In genomic region chr3:190014940-190015339, GRCh38 we compare ENCODE assay signal across 33 cellular contexts.
DNase-seq lines count a peak whose midpoint lies in the region; ATAC-seq, FAIRE-seq and TF ChIP-seq lines count a peak whose summit lies in the region.
"Had no signal": no experiment of that assay in that cellular context is flagged by ENCODE, and none has a peak within 500 bp of the region (broad histone marks: within the 10 kb centered on the region; RNA-seq: fewer than 3 reads in every experiment).

No MANE protein-coding gene starts in this region.

- ATAC-seq in GM23338 (no peak; the same call in 2 of the 3 replicates), GM19351 (IDR thresholded peaks at IDR 0.05; ENCODE audit: unreplicated experiment) (no peak)
- ATAC-seq: activated CD4-positive, alpha-beta T cell treated with anti-CD3 and anti-CD28 coated beads for 36 hours; activated CD8-positive, alpha-beta T cell treated with anti-CD3 and anti-CD28 coated beads for 36 hours; heart left ventricle; psoas muscle; sciatic nerve had no signal

- H3K36me3 ChIP-seq in GM23338 (ENCODE audit: insufficient read depth) (no peaks in the 10 kb centered on the region), HUES64 (ENCODE audit: insufficient read depth, low read length) (no peaks in the 10 kb centered on the region), keratinocyte (ENCODE audit: control insufficient read depth in 2 of 2, extremely low read depth in 1 of 2, insufficient read depth in 2 of 2, low read length in 2 of 2) (peaks cover 0 to 3% of the 10 kb centered on the region in 2 experiments)
- H3K36me3 ChIP-seq: adrenal gland, esophagus squamous epithelium, heart left ventricle, tibial artery had no signal

- H3K4me3 ChIP-seq in GM23338, result no peak overlapping the region
- H3K4me3 ChIP-seq in HUES64 (ENCODE audit: low read length), result no peak overlapping the region
- no peak overlapping the region for H3K4me3 ChIP-seq in keratinocyte (ENCODE audit: control insufficient read depth in 2 of 3, extremely low read depth in 1 of 3, insufficient read depth in 2 of 3, low read depth in 1 of 3, low read length in 3 of 3)
- H3K4me3 ChIP-seq: adrenal gland, esophagus squamous epithelium, heart left ventricle, psoas muscle, tibial artery had no signal

- H3K9me3 ChIP-seq in HUES64 (ENCODE audit: insufficient read depth, low read depth, low read length) (no peaks in the 10 kb centered on the region), keratinocyte (ENCODE audit: control insufficient read depth, low read depth, low read length) (no peaks in the 10 kb centered on the region)
- H3K9me3 ChIP-seq: adrenal gland, esophagus squamous epithelium, heart left ventricle, psoas muscle, tibial artery had no signal

- H3K36me3 Mint-ChIP-seq in GM23338 (ENCODE audit: low read depth), result no peaks in the 10 kb centered on the region
- H3K36me3 Mint-ChIP-seq: brain, naive B cell had no signal

- 89% methylated on average over 2 of the region's 2 CpGs for WGBS in HUES64

- H3K27me3 ChIP-seq in GM23338 (ENCODE audit: insufficient read depth) (no peaks in the 10 kb centered on the region), HUES64 (ENCODE audit: insufficient read depth, low read length) (no peaks in the 10 kb centered on the region), keratinocyte (ENCODE audit: control insufficient read depth, extremely low read depth, insufficient read depth, low read length) (no peaks in the 10 kb centered on the region)
- H3K27me3 ChIP-seq: adrenal gland, esophagus squamous epithelium, tibial artery had no signal

- H3K27ac Mint-ChIP-seq in GM23338, result peak overlapping the region; percentile 92
- H3K27ac Mint-ChIP-seq: activated CD4-positive, alpha-beta T cell treated with anti-CD3 and anti-CD28 coated beads for 36 hours; activated CD8-positive, alpha-beta T cell treated with anti-CD3 and anti-CD28 coated beads for 36 hours; activated naive CD4-positive, alpha-beta T cell treated with anti-CD3 and anti-CD28 coated beads for 36 hours; activated T-helper 1 cell treated with anti-CD3 and anti-CD28 coated beads, Interleukin-12 subunit alpha, Interleukin-12 subunit beta, Interleukin-2, Interleukin-4 antibody, amounts not matched to agents 30 ng/mL and 10 ng/mL and 1 ng/mL, durations not matched to agents 14 hours and 24 hours and 36 hours; naive B cell; T-helper 2 cell treated with Interferon-gamma antibody and Interleukin-4, amounts not matched to agents 5 μg/mL and 100 μg/mL, for 36 hours had no signal

- H3K9ac ChIP-seq in HUES64 (ENCODE audit: low read depth, low read length) (no peak overlapping the region), keratinocyte (ENCODE audit: control insufficient read depth, extremely low read depth, insufficient read depth, low read length) (no peak overlapping the region)

- H2AFZ ChIP-seq in GM23338, result no peak overlapping the region
- no peak overlapping the region for H2AFZ ChIP-seq in keratinocyte (ENCODE audit: control insufficient read depth, low read length)

- H3K9me1 ChIP-seq in keratinocyte (ENCODE audit: control insufficient read depth, extremely low read depth, insufficient read depth, low read length), result no peaks in the 10 kb centered on the region

- H3K79me2 ChIP-seq in GM23338 (replicated peaks; ENCODE audit: insufficient read depth), result no peaks in the 10 kb centered on the region
- peaks cover 8% of the 10 kb centered on the region for H3K79me2 ChIP-seq in keratinocyte (ENCODE audit: control insufficient read depth, insufficient read depth, low read length)

- H4K20me1 ChIP-seq in GM23338 (replicated peaks; ENCODE audit: insufficient read depth) (no peaks in the 10 kb centered on the region), keratinocyte (ENCODE audit: control insufficient read depth, extremely low read depth, insufficient read depth, low read length) (no peaks in the 10 kb centered on the region)

- peak overlapping the region; percentile 13; the same call in 1 of the 2 replicates for H3K4me2 ChIP-seq in GM23338
- peak overlapping the region; percentile 52 for H3K4me2 ChIP-seq in keratinocyte (ENCODE audit: control insufficient read depth, extremely low read depth, insufficient read depth, low read depth, low read length)

- TF ChIP-seq CTCF in GM23338 (conservative IDR thresholded peaks at IDR 0.05; ENCODE audit: low read depth in 2 of 2) (no peak), keratinocyte (optimal IDR thresholded peaks at IDR 0.05 in 1 of 3, IDR thresholded peaks at IDR 0.05 in 1 of 3, conservative IDR thresholded peaks at IDR 0.05 in 1 of 3; ENCODE audit: extremely low read depth in 1 of 3, insufficient read depth in 2 of 3, low read length in 3 of 3) (no peak)

- H3K4me1 Mint-ChIP-seq in GM23338, result peaks cover 66% of the 10 kb centered on the region
- H3K4me1 Mint-ChIP-seq: activated CD4-positive, alpha-beta T cell treated with anti-CD3 and anti-CD28 coated beads for 36 hours; naive B cell had no signal

- no peaks in the 10 kb centered on the region for H3K9me3 Mint-ChIP-seq in GM23338
- H3K9me3 Mint-ChIP-seq: activated CD8-positive, alpha-beta T cell treated with anti-CD3 and anti-CD28 coated beads for 36 hours; activated naive CD4-positive, alpha-beta T cell treated with anti-CD3 and anti-CD28 coated beads for 36 hours; activated T-helper 1 cell treated with anti-CD3 and anti-CD28 coated beads, Interleukin-12 subunit alpha, Interleukin-12 subunit beta, Interleukin-2, Interleukin-4 antibody, amounts not matched to agents 30 ng/mL and 10 ng/mL and 1 ng/mL, durations not matched to agents 14 hours and 24 hours and 36 hours; brain; T-helper 2 cell treated with Interferon-gamma antibody and Interleukin-4, amounts not matched to agents 5 μg/mL and 100 μg/mL, for 36 hours had no signal

- peaks cover 46% of the 10 kb centered on the region for H3K4me1 ChIP-seq in GM23338 (ENCODE audit: insufficient read depth)
- peaks cover 73% of the 10 kb centered on the region for H3K4me1 ChIP-seq in HUES64 (ENCODE audit: insufficient read depth, low read length)
- peaks cover 61% of the 10 kb centered on the region for H3K4me1 ChIP-seq in keratinocyte (ENCODE audit: control insufficient read depth, extremely low read depth, insufficient read depth, low read length)
- H3K4me1 ChIP-seq: psoas muscle had no signal

- DNase-seq in GM23338 (ENCODE audit: low spot score), result no peak
- no peak for DNase-seq in keratinocyte (ENCODE audit: low read depth, low spot score)
- DNase-seq in MV-4-11 (lab: John Stamatoyannopoulos, UW), result no peak
- no peak for DNase-seq in NCI-H1694 treated with DMSO at 0.1 percent for 48 hours (lab: John Stamatoyannopoulos, UW)
- DNase-seq in activated naive CD4-positive, alpha-beta T cell treated with Interleukin-2 at 50 U/mL for 16 hours, result no peak
- DNase-seq: activated CD4-positive, alpha-beta T cell treated with anti-CD3 and anti-CD28 coated beads for 36 hours; activated CD8-positive, alpha-beta memory T cell treated with anti-CD3 and anti-CD28 coated beads, Interleukin-2, amount 50 U/mL, for 48 hours; activated CD8-positive, alpha-beta T cell treated with anti-CD3 and anti-CD28 coated beads for 36 hours; activated naive CD4-positive, alpha-beta T cell treated with anti-CD3 and anti-CD28 coated beads for 36 hours; adrenal gland; cerebellar nuclear complex; DND-41; esophagus squamous epithelium; foreskin melanocyte; heart left ventricle; Karpas-422; midbrain; naive B cell; NCI-H1417 treated with DMSO at 0.1 percent for 48 hours; NCI-H2081 treated with DMSO at 0.1 percent for 48 hours; NCI-H748 treated with DMSO at 0.1 percent for 48 hours; psoas muscle; stimulated activated CD4-positive, alpha-beta T cell treated with anti-CD3 and anti-CD28 coated beads, Interleukin-12 subunit alpha, Interleukin-12 subunit beta, amount 100 ng/mL, for 4 hours; stimulated activated CD4-positive, alpha-beta T cell treated with anti-CD3 and anti-CD28 coated beads, Interleukin-4, amount 100 ng/mL, for 1 hour; tibial artery had no signal

- FAIRE-seq in keratinocyte (lab: Jason Lieb, UNC), result no peak
- FAIRE-seq: HTR-8/SVneo, RCC 7860 had no signal

- no peak overlapping the region for H3K4me3 Mint-ChIP-seq in GM23338
- H3K4me3 Mint-ChIP-seq: activated CD4-positive, alpha-beta T cell treated with anti-CD3 and anti-CD28 coated beads for 36 hours; activated CD8-positive, alpha-beta T cell treated with anti-CD3 and anti-CD28 coated beads for 36 hours; activated naive CD4-positive, alpha-beta T cell treated with anti-CD3 and anti-CD28 coated beads for 36 hours; activated T-helper 1 cell treated with anti-CD3 and anti-CD28 coated beads, Interleukin-12 subunit alpha, Interleukin-12 subunit beta, Interleukin-2, Interleukin-4 antibody, amounts not matched to agents 30 ng/mL and 10 ng/mL and 1 ng/mL, durations not matched to agents 14 hours and 24 hours and 36 hours; brain; naive B cell; T-helper 2 cell treated with Interferon-gamma antibody and Interleukin-4, amounts not matched to agents 5 μg/mL and 100 μg/mL, for 36 hours had no signal

- H3F3A ChIP-seq in GM23338 (replicated peaks; ENCODE audit: low read depth), result no peaks in the 10 kb centered on the region

- H3K27ac ChIP-seq in GM23338 (ENCODE audit: low read depth) (peak overlapping the region; percentile 50), HUES64 (ENCODE audit: low read depth, low read length) (peak overlapping the region; percentile 76; the same call in 1 of the 2 replicates), keratinocyte (ENCODE audit: control insufficient read depth, insufficient read depth, low read length) (peak overlapping the region; percentile 3)
- H3K27ac ChIP-seq: adrenal gland, heart left ventricle, psoas muscle, tibial artery had no signal

- H3K9me2 ChIP-seq in GM23338 (ENCODE audit: insufficient read depth), result no peaks in the 10 kb centered on the region

- peaks cover 2% of the 10 kb centered on the region for H3K27me3 Mint-ChIP-seq in GM23338 (ENCODE audit: insufficient read depth, low read depth, poor library complexity)
- H3K27me3 Mint-ChIP-seq: brain had no signal

- dilution Hi-C loops in keratinocyte (cut with MboI; ENCODE audit: extremely low pct_ligation_motif_present, low sequenced_read_pairs), result no loop called here

Comparison
In these comparisons a context has a peak if more than half of its experiments do, and no peak if none do; other contexts are left out.
1. H3K27ac ChIP-seq: peak in every context shown above with its lines; median percentile 76 in HUES64; 50 in GM23338; 3 in keratinocyte.